Comparison of ENCODE assay signal across 27 cellular contexts in the genomic region with DNA sequence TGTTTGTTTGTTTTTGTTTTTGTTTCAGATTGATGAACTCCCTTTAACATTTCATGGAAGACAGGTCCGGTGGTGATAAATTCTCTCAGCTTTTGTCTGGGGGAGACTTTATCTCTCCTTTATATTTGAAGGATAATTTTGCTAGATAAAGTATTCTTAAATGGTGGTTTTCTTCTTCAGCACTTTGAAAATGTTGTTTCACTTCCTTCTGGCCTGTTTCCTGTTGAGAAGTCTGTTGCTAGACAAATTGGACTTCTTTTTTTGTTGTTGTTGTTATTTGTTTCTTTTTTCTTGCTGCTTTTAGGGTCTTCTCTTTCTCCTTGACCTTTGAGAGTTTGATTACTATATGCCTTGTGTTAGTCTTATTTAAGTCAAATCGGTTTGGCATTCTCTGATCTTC. TPM values are rescaled to one million over a fixed set of nuclear protein-coding genes. Genes with fewer than 3 reads are reported as not detected.
"Had no signal": no experiment of that assay in that cellular context is flagged by ENCODE, and none has a peak within 500 bp of the region (broad histone marks: within the 10 kb centered on the region; RNA-seq: fewer than 3 reads in every experiment).

No MANE protein-coding gene starts in this region.

- DNase-seq: activated CD4-positive, alpha-beta T cell treated with anti-CD3 and anti-CD28 coated beads for 48 hours; activated CD4-positive, alpha-beta T cell treated with anti-CD3 and anti-CD28 coated beads, Interleukin-2, amount 50 U/mL, for 4 hours; activated CD4-positive, CD25-positive, alpha-beta regulatory T cell treated with anti-CD3 and anti-CD28 coated beads, Interleukin-2, amount 50 U/mL, for 72 hours; activated CD8-positive, alpha-beta memory T cell treated with anti-CD3 and anti-CD28 coated beads, Interleukin-2, amount 50 U/mL, for 48 hours; activated CD8-positive, alpha-beta T cell treated with anti-CD3 and anti-CD28 coated beads, Interleukin-2, amount 10 ng/mL, durations not matched to agents 7 days and 5 days; activated naive CD4-positive, alpha-beta T cell treated with anti-CD3 and anti-CD28 coated beads, Interleukin-2, amount 50 U/mL, for 16 hours; activated naive CD8-positive, alpha-beta T cell treated with anti-CD3 and anti-CD28 coated beads, Interleukin-2, amount 10 ng/mL, durations not matched to agents 7 days and 5 days; activated T-cell treated with anti-CD3 and anti-CD28 coated beads, Interleukin-2, amount 50 U/mL, for 1 hour; aorta; caudate nucleus; KG1; NCI-H1092 treated with DMSO at 0.1 percent for 48 hours; NCI-H1417 treated with DMSO at 0.1 percent for 48 hours; NCI-H1694 treated with DMSO at 0.1 percent for 48 hours; NCI-H2029 treated with DMSO at 0.1 percent for 48 hours; NCI-H345; NCI-H510A; NCI-H69; RPMI8226 had no signal

- H3K4me1 ChIP-seq: breast epithelium, SJSA1 had no signal

- H3K27ac ChIP-seq: breast epithelium, SJSA1 had no signal

- H3K4me3 ChIP-seq: breast epithelium, SJSA1 had no signal

- H3K4me3 Mint-ChIP-seq: activated CD8-positive, alpha-beta T cell treated with anti-CD3 and anti-CD28 coated beads, Interleukin-2, amount 10 ng/mL, durations not matched to agents 7 days and 5 days; activated naive CD8-positive, alpha-beta T cell treated with anti-CD3 and anti-CD28 coated beads, Interleukin-2, amount 10 ng/mL, durations not matched to agents 7 days and 5 days; T-helper 1 cell treated with Interleukin-12 subunit alpha and Interleukin-12 subunit beta and Interleukin-4 antibody, amounts not matched to agents 30 μg/mL and 1 μg/mL, for 36 hours; WTC11 had no signal

- H3K36me3 Mint-ChIP-seq: activated naive CD8-positive, alpha-beta T cell treated with anti-CD3 and anti-CD28 coated beads, Interleukin-2, amount 10 ng/mL, durations not matched to agents 7 days and 5 days; WTC11 had no signal

- H3K36me3 ChIP-seq: breast epithelium, SJSA1 had no signal

- ATAC-seq: activated CD8-positive, alpha-beta T cell treated with anti-CD3 and anti-CD28 coated beads, Interleukin-2, amount 10 ng/mL, durations not matched to agents 7 days and 5 days; Panc1; Right ventricle myocardium inferior; SK-N-SH treated with all-trans-retinoic acid at 6 μM for 48 hours; WTC11 had no signal

- H3K27me3 ChIP-seq: breast epithelium, SJSA1 had no signal

- H3K4me1 Mint-ChIP-seq: activated naive CD8-positive, alpha-beta T cell treated with anti-CD3 and anti-CD28 coated beads, Interleukin-2, amount 10 ng/mL, durations not matched to agents 7 days and 5 days; WTC11 had no signal

- H3K27ac Mint-ChIP-seq: activated CD8-positive, alpha-beta T cell treated with anti-CD3 and anti-CD28 coated beads, Interleukin-2, amount 10 ng/mL, durations not matched to agents 7 days and 5 days; activated naive CD8-positive, alpha-beta T cell treated with anti-CD3 and anti-CD28 coated beads, Interleukin-2, amount 10 ng/mL, durations not matched to agents 7 days and 5 days; T-helper 1 cell treated with Interleukin-12 subunit alpha and Interleukin-12 subunit beta and Interleukin-4 antibody, amounts not matched to agents 30 μg/mL and 1 μg/mL, for 36 hours; WTC11 had no signal

- H3K9me3 ChIP-seq: SJSA1 had no signal

- H3K9me3 Mint-ChIP-seq: activated naive CD8-positive, alpha-beta T cell treated with anti-CD3 and anti-CD28 coated beads, Interleukin-2, amount 10 ng/mL, durations not matched to agents 7 days and 5 days; T-helper 1 cell treated with Interleukin-12 subunit alpha and Interleukin-12 subunit beta and Interleukin-4 antibody, amounts not matched to agents 30 μg/mL and 1 μg/mL, for 36 hours had no signal

RNA-seq across cellular contexts. Expression of gene CRP, which starts 50.8 kb away (rescaled TPM):
- total RNA-seq: activated CD8-positive, alpha-beta T cell treated with anti-CD3 and anti-CD28 coated beads, Interleukin-2, amount 10 ng/mL, durations not matched to agents 7 days and 5 days; activated naive CD8-positive, alpha-beta T cell treated with anti-CD3 and anti-CD28 coated beads, Interleukin-2, amount 10 ng/mL, durations not matched to agents 7 days and 5 days; chondrocyte; Right ventricle myocardium inferior; SJSA1 had no signal
